In genomic region chr9:130444565-130445221, GRCh38 we compare ENCODE assay signal across 8 cellular contexts. TPM values are rescaled to one million over a fixed set of nuclear protein-coding genes. Genes with fewer than 3 reads are reported as not detected.
A peak's percentile ranks its signal among the peaks of the same experiment; 100 is the strongest.
DNase-seq lines count a peak whose midpoint lies in the region; ATAC-seq and TF ChIP-seq lines count a peak whose summit lies in the region.

ASS1 (plus strand) TSS chr9:130444961; CDS start chr9:130452229, 7,268 bp downstream.

- peak within 1 kb of the TSS; percentile 64 for H3K4me3 ChIP-seq in iPS-20b (ENCODE audit: low read length)
- H3K4me3 ChIP-seq in smooth muscle cell: peak within 1 kb of the TSS; percentile 61

- WGBS in smooth muscle cell (ENCODE audit: low lambda C conversion rate): under 1% methylated on average over 26 of the region's 66 CpGs

- H3K4me1 ChIP-seq in iPS-20b (ENCODE audit: insufficient read depth, low read length): peaks cover 25% of the 10 kb centered on the region
- H3K4me1 ChIP-seq in smooth muscle cell (ENCODE audit: low read depth): peaks cover 33% of the 10 kb centered on the region

- peaks cover 7% of the 10 kb centered on the region for H4K20me1 ChIP-seq in smooth muscle cell (ENCODE audit: low read depth)

- peak; percentile 57 to 75 for ATAC-seq in activated CD4-positive, CD25-positive, alpha-beta regulatory T cell treated with anti-CD3 and anti-CD28 coated beads, Interleukin-2, amount 50 U/mL, for 24 hours
- ATAC-seq in HG03196 (IDR thresholded peaks at IDR 0.05; ENCODE audit: unreplicated experiment): no peak

- H3K27ac ChIP-seq in iPS-20b (ENCODE audit: low read length): no peak within 1 kb of the TSS
- H3K27ac ChIP-seq in smooth muscle cell (ENCODE audit: low read depth): peak within 1 kb of the TSS; percentile 79

- no peak for DNase-seq in activated CD4-positive, CD25-positive, alpha-beta regulatory T cell (lab: John Stamatoyannopoulos, UW)
- peak; percentile 58 for DNase-seq in SK-N-DZ (ENCODE audit: low spot score)
- DNase-seq in astrocyte of the hippocampus (ENCODE audit: low read depth, low spot score): peak; percentile 52
- peak; percentile 26 for DNase-seq in smooth muscle cell (lab: John Stamatoyannopoulos, UW; ENCODE audit: unreplicated experiment)
- DNase-seq in glomerular visceral epithelial cell (ENCODE audit: extremely low spot score): no peak

- no peaks in the 10 kb centered on the region for H3F3A ChIP-seq in smooth muscle cell (ENCODE audit: low read depth)

- no peaks in the 10 kb centered on the region; the same call in 1 of the 2 replicates for H3K9me3 ChIP-seq in iPS-20b (ENCODE audit: insufficient read depth, low read depth, low read length)
- no peaks in the 10 kb centered on the region for H3K9me3 ChIP-seq in smooth muscle cell (replicated peaks; ENCODE audit: low read depth)

- no peak for TF ChIP-seq CTCF in smooth muscle cell (IDR thresholded peaks at IDR 0.05; ENCODE audit: borderline replicate concordance, insufficient read depth, poor library complexity, severe bottlenecking)

- H3K36me3 ChIP-seq in iPS-20b (ENCODE audit: insufficient read depth, low read depth, low read length): no peaks in the 10 kb centered on the region
- no peaks in the 10 kb centered on the region for H3K36me3 ChIP-seq in smooth muscle cell (ENCODE audit: low read depth)

- peaks cover 44% of the 10 kb centered on the region for H3K27me3 ChIP-seq in iPS-20b (ENCODE audit: insufficient read depth, low read length)
- H3K27me3 ChIP-seq in smooth muscle cell (ENCODE audit: low read depth): no peaks in the 10 kb centered on the region

- peaks cover 3% of the 10 kb centered on the region for H3K79me2 ChIP-seq in smooth muscle cell (ENCODE audit: low read depth)

- peak within 1 kb of the TSS; percentile 89 for H2AFZ ChIP-seq in smooth muscle cell (ENCODE audit: low read depth)

- H3K9ac ChIP-seq in iPS-20b (ENCODE audit: low read depth, low read length): peak within 1 kb of the TSS; percentile 61; the same call in 1 of the 2 replicates
- peak within 1 kb of the TSS; percentile 60 for H3K9ac ChIP-seq in smooth muscle cell (ENCODE audit: low read depth)

- peak within 1 kb of the TSS; percentile 96 for H3K4me2 ChIP-seq in smooth muscle cell

RNA-seq across cellular contexts. Expression of gene ASS1, which starts in this region (rescaled TPM):
- 94.1 and 100 TPM in 2 replicates for polyA plus RNA-seq in SK-N-DZ (2014; cell fraction: cytosol; rRNA removed)
- polyA plus RNA-seq in SK-N-DZ (2014; cell fraction: nucleus; rRNA removed): 50.0 and 51.6 TPM in 2 replicates
- total RNA-seq in smooth muscle cell: 78.2 and 95.7 TPM in 2 replicates
- 80.5 and 81.5 TPM in 2 replicates for polyA plus RNA-seq in smooth muscle cell

Comparison
In these comparisons a context has a peak if more than half of its experiments do, and no peak if none do; other contexts are left out.
1. DNase-seq: peak in SK-N-DZ (single experiment), astrocyte of the hippocampus (single experiment) and smooth muscle cell (single experiment); none in activated CD4-positive, CD25-positive, alpha-beta regulatory T cell (0 of 4) and glomerular visceral epithelial cell (single experiment).